In the genomic region with DNA sequence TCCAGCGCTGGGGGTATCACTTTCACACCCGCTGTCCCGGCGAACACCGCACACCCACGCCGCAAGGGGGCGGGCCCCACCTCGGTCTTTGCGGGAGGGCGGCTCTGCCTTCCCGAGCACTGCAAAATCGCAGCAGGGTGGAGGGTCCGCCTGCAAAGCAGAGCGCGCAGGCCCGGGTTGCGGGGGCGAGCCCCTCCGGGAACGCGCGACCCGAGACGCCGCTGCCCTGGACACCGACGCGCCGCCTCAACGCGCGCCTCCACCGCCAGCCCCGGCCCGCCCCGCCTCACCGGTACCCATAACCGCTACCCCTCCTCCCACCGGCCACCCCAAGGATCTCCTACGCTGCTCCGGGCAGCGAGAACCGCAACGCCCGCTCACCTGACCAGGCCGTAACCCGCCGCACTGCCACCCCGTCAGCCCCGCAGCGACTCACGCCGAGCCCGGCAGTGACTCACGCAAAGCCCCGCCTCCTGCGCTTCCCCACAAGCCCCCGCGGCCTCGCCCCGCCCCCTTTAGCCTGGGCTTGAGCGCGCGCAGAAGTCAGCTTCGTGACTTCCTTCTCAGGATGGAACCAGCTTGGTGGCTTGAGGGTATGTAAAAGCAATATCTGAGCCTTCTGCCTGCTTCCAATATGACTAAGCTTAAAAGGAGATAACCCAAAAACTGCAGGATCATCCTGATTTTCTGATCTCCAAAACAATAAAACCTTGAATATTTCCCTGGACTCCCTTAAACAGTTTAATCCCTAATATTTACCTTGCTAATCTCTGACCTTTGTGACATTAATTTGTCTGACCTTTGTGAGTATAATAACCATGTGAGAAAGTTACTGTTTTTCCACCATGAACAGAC, we compare ENCODE assay signal across 8 cellular contexts. TPM values are rescaled to one million over a fixed set of nuclear protein-coding genes. Genes with fewer than 3 reads are reported as not detected.
DNase-seq lines count a peak whose midpoint lies in the region; ATAC-seq and TF ChIP-seq lines count a peak whose summit lies in the region.

Gene RPAP3 (minus strand): TSS at position 460 of the 855 bp plus-strand sequence. CDS start 3,190 bp downstream, outside the sequence.

- peak within 1 kb of the TSS; percentile 95 to 98 for H3K27ac Mint-ChIP-seq in natural killer cell treated with Interleukin-12 subunit alpha and Interleukin-12 subunit beta and Interleukin-15 and Interleukin-18, amount 100 ng/mL, for 72 hours

- peaks cover 44 to 53% of the 10 kb centered on the region in 2 donors for H3K4me1 Mint-ChIP-seq in natural killer cell treated with Interleukin-12 subunit alpha and Interleukin-12 subunit beta and Interleukin-15 and Interleukin-18, amount 100 ng/mL, for 72 hours (ENCODE audit: low read depth in 2 of 2)

- peak; percentile 94 for DNase-seq in EH (ENCODE audit: low read depth)
- peak; percentile 80 for DNase-seq in GOT3 (lab: John Stamatoyannopoulos, UW)
- DNase-seq in LNCaP clone FGC (ENCODE audit: low read depth) = peak; percentile 80
- DNase-seq in activated T-helper 9 cell treated with anti-CD3 and anti-CD28 coated beads, Interleukin-2, amount 50 U/mL, for 16 hours (ENCODE audit: low read depth) = peak; percentile 97
- DNase-seq in fibroblast of pulmonary artery (ENCODE audit: low read depth) = peak; percentile 91
- DNase-seq in natural killer cell treated with Interleukin-12 subunit alpha and Interleukin-12 subunit beta and Interleukin-15 and Interleukin-18, amount 100 ng/mL, for 72 hours (ENCODE audit: low spot score) = peak; percentile 98
- DNase-seq in stimulated activated naive CD8-positive, alpha-beta T cell treated with anti-CD3 and anti-CD28 coated beads, Interleukin-15, Interleukin-2, amounts not matched to agents 100 U/mL and 50 U/mL, for 24 hours = peak; percentile 99

- peak; percentile 98 to 99 for ATAC-seq in natural killer cell treated with Interleukin-12 subunit alpha and Interleukin-12 subunit beta and Interleukin-15 and Interleukin-18, amount 100 ng/mL, for 72 hours
- ATAC-seq in stimulated activated naive CD8-positive, alpha-beta T cell treated with anti-CD3 and anti-CD28 coated beads, Interleukin-15, Interleukin-2, amounts not matched to agents 100 U/mL and 50 U/mL, for 24 hours = peak; percentile 93

- no peaks in the 10 kb centered on the region for H3K27me3 Mint-ChIP-seq in natural killer cell treated with Interleukin-12 subunit alpha and Interleukin-12 subunit beta and Interleukin-15 and Interleukin-18, amount 100 ng/mL, for 72 hours

- H3K4me3 ChIP-seq in LNCaP clone FGC (ENCODE audit: low read depth, low read length) (peak within 1 kb of the TSS; percentile 62), fibroblast of pulmonary artery (replicated peaks; ENCODE audit: low read depth, low read length) (peak within 1 kb of the TSS; percentile 73)

- no peaks in the 10 kb centered on the region for H3K9me3 Mint-ChIP-seq in natural killer cell treated with Interleukin-12 subunit alpha and Interleukin-12 subunit beta and Interleukin-15 and Interleukin-18, amount 100 ng/mL, for 72 hours

- H3K4me3 Mint-ChIP-seq in natural killer cell treated with Interleukin-12 subunit alpha and Interleukin-12 subunit beta and Interleukin-15 and Interleukin-18, amount 100 ng/mL, for 72 hours = peak within 1 kb of the TSS; percentile 97

- peak; percentile 95 for TF ChIP-seq POLR2A in Raji (IDR thresholded peaks at IDR 0.05; ENCODE audit: insufficient read depth, low read depth, low read length)

- peak; percentile 57 for TF ChIP-seq CTCF in LNCaP clone FGC (IDR thresholded peaks at IDR 0.05; ENCODE audit: control insufficient read depth, extremely low read depth, insufficient read depth)
- TF ChIP-seq CTCF in fibroblast of pulmonary artery (IDR thresholded peaks at IDR 0.05; ENCODE audit: low read length, missing control alignments) = peak; percentile 45

- peaks cover 2% of the 10 kb centered on the region for H3K36me3 Mint-ChIP-seq in natural killer cell treated with Interleukin-12 subunit alpha and Interleukin-12 subunit beta and Interleukin-15 and Interleukin-18, amount 100 ng/mL, for 72 hours

RNA-seq across cellular contexts. Expression of gene RPAP3, which starts in this region (rescaled TPM):
- total RNA-seq in natural killer cell treated with Interleukin-12 subunit alpha and Interleukin-12 subunit beta and Interleukin-15 and Interleukin-18, amount 100 ng/mL, for 72 hours = 10 to 100 TPM; 26.3 to 33.8 TPM

Comparison
In these comparisons a context has a peak if more than half of its experiments do, and no peak if none do; other contexts are left out.
1. Peak in every context shown above with its lines: DNase-seq, ATAC-seq and H3K4me3 ChIP-seq.